In the genomic region with DNA sequence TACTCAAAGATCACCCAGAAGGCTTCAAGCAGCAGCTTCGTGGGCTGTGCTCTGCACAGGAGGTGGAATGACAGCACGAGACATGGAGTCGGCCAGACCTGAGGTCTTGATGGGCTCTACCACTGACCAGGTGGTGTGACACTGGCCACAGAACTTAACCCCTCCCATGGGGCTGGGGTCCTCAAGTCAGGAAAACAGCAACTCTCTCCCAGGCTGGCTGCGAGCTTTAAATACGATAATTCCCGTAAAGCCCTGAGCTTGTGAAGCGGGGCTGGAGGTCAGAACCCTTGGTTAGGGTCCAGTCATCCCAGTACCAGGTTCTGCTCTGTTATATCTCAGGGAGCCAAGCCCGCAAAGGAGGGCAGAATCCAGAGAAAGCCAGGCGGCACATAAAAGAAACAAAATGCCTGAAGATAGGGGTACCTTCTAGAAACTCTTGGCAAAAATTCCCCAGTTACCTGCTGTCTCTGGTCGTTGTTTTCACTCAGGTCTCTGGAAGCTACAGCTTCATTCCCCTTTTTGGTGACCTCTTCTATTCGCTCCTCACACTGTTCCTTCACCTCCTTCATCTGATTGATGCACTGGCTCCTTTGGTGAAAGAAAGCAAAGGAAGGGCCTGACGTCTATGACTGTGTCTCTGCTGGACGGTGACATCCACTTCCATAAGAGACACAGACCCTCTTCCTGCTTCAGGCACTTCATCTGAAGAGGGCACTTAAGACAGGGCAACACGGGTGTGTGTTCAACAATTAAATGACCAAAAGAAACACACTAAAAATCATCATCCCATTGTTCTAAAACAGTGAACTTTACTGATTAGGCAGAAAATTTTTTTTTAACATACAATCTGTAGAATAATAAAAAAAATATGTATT, we compare ENCODE assay signal across 30 cellular contexts.
"Had no signal": no experiment of that assay in that cellular context is flagged by ENCODE, and none has a peak within 500 bp of the region (broad histone marks: within the 10 kb centered on the region; RNA-seq: fewer than 3 reads in every experiment).

No MANE protein-coding gene starts in this region.

- H3K9me3 Mint-ChIP-seq: activated B cell treated with CpG ODN at 0.5 μM for 24 hours; stimulated activated memory B cell treated with anti-CD40 and anti-IgM and Interleukin-4, amounts not matched to agents 10 μg/mL and 1 μg/mL and 100 μg/mL, for 72 hours; stimulated activated naive CD8-positive, alpha-beta T cell treated with anti-CD3 and anti-CD28 coated beads, Interleukin-15, amount 100 ng/mL, for 72 hours; T-helper 2 cell treated with Interferon-gamma antibody and Interleukin-4, amounts not matched to agents 5 μg/mL and 100 μg/mL, for 36 hours had no signal

- H3K4me1 ChIP-seq: colonic mucosa, pancreas, psoas muscle, upper lobe of left lung had no signal

- H3K36me3 ChIP-seq: colonic mucosa, neutrophil, pancreas, upper lobe of left lung had no signal

- H3K27me3 ChIP-seq: colonic mucosa, gastroesophageal sphincter, hepatocyte, neutrophil, pancreas, sigmoid colon, upper lobe of left lung had no signal

- FAIRE-seq: pancreas had no signal

- H3K4me1 Mint-ChIP-seq: activated B cell treated with CpG ODN at 0.5 μM for 24 hours; activated CD8-positive, alpha-beta memory T cell treated with anti-CD3 and anti-CD28 coated beads, Interleukin-2, amount 10 ng/mL, durations not matched to agents 7 days and 5 days; naive thymus-derived CD4-positive, alpha-beta T cell; stimulated activated memory B cell treated with anti-CD40 and anti-IgM and Interleukin-4, amounts not matched to agents 10 μg/mL and 1 μg/mL and 100 μg/mL, for 72 hours; stimulated activated naive CD8-positive, alpha-beta T cell treated with anti-CD3 and anti-CD28 coated beads, Interleukin-15, amount 100 ng/mL, for 72 hours had no signal

- ATAC-seq: activated CD8-positive, alpha-beta memory T cell treated with anti-CD3 and anti-CD28 coated beads, Interleukin-2, amount 10 ng/mL, durations not matched to agents 7 days and 5 days; activated CD8-positive, alpha-beta T cell treated with anti-CD3 and anti-CD28 coated beads, Interleukin-2, amount 10 ng/mL, durations not matched to agents 7 days and 5 days; activated naive CD4-positive, alpha-beta T cell treated with anti-CD3 and anti-CD28 coated beads, Interleukin-2, amount 50 U/mL, for 72 hours; gastroesophageal sphincter; left cardiac atrium; left ventricle myocardium superior; naive thymus-derived CD4-positive, alpha-beta T cell; psoas muscle; stimulated activated memory B cell treated with anti-CD40 and anti-IgM and Interleukin-4, amounts not matched to agents 10 μg/mL and 1 μg/mL and 100 μg/mL, for 72 hours; stimulated activated naive CD8-positive, alpha-beta T cell treated with anti-CD3 and anti-CD28 coated beads, Interleukin-15, amount 100 ng/mL, for 72 hours had no signal

- H3K4me3 ChIP-seq: colonic mucosa, hepatocyte, pancreas, psoas muscle, smooth muscle cell, upper lobe of left lung had no signal

- H3K27ac Mint-ChIP-seq: activated B cell treated with CpG ODN at 0.5 μM for 24 hours; activated CD8-positive, alpha-beta memory T cell treated with anti-CD3 and anti-CD28 coated beads, Interleukin-2, amount 10 ng/mL, durations not matched to agents 7 days and 5 days; activated CD8-positive, alpha-beta T cell treated with anti-CD3 and anti-CD28 coated beads, Interleukin-2, amount 10 ng/mL, durations not matched to agents 7 days and 5 days; activated naive CD4-positive, alpha-beta T cell treated with anti-CD3 and anti-CD28 coated beads, Interleukin-2, amount 50 U/mL, for 72 hours; naive thymus-derived CD4-positive, alpha-beta T cell; stimulated activated memory B cell treated with anti-CD40 and anti-IgM and Interleukin-4, amounts not matched to agents 10 μg/mL and 1 μg/mL and 100 μg/mL, for 72 hours; T-helper 2 cell treated with Interferon-gamma antibody and Interleukin-4, amounts not matched to agents 5 μg/mL and 100 μg/mL, for 36 hours had no signal

- DNase-seq: activated B cell treated with CpG ODN at 0.5 μM for 24 hours; activated CD4-positive, alpha-beta T cell treated with anti-CD3 and anti-CD28 coated beads, Interleukin-2, amount 50 U/mL, for 1 hour; activated CD8-positive, alpha-beta memory T cell treated with anti-CD3 and anti-CD28 coated beads, Interleukin-2, amount 10 ng/mL, durations not matched to agents 7 days and 5 days; activated CD8-positive, alpha-beta T cell treated with anti-CD3 and anti-CD28 coated beads, Interleukin-2, amount 10 ng/mL, durations not matched to agents 7 days and 5 days; activated naive CD4-positive, alpha-beta T cell; activated T-cell treated with anti-CD3 and anti-CD28 coated beads, Interleukin-2, amount 50 U/mL, for 48 hours; colonic mucosa; effector CD8-positive, alpha-beta T cell; erythroblast; islet precursor cell; left cardiac atrium; left ventricle myocardium superior; naive thymus-derived CD4-positive, alpha-beta T cell; pancreas; psoas muscle; sigmoid colon; stimulated activated CD4-positive, alpha-beta T cell treated with anti-CD3 and anti-CD28 coated beads, Interleukin-1b, Interleukin-23, amount 100 ng/mL, for 48 hours; stimulated activated CD4-positive, alpha-beta T cell treated with anti-CD3 and anti-CD28 coated beads, Interleukin-4, amount 100 ng/mL, for 4 hours; stimulated activated CD8-positive, alpha-beta memory T cell treated with anti-CD3 and anti-CD28 coated beads, Interleukin-4, amount 100 ng/mL, for 48 hours; stimulated activated naive CD8-positive, alpha-beta T cell treated with anti-CD3 and anti-CD28 coated beads, Interleukin-15, amount 100 ng/mL, for 72 hours; substantia nigra; T-helper 1 cell; upper lobe of left lung had no signal

- H3K9me3 ChIP-seq: colonic mucosa, gastroesophageal sphincter, neutrophil, pancreas, psoas muscle, sigmoid colon, upper lobe of left lung had no signal

- H3K27me3 Mint-ChIP-seq: activated B cell treated with CpG ODN at 0.5 μM for 24 hours; stimulated activated memory B cell treated with anti-CD40 and anti-IgM and Interleukin-4, amounts not matched to agents 10 μg/mL and 1 μg/mL and 100 μg/mL, for 72 hours; stimulated activated naive CD8-positive, alpha-beta T cell treated with anti-CD3 and anti-CD28 coated beads, Interleukin-15, amount 100 ng/mL, for 72 hours had no signal

- H3K36me3 Mint-ChIP-seq: activated CD8-positive, alpha-beta memory T cell treated with anti-CD3 and anti-CD28 coated beads, Interleukin-2, amount 10 ng/mL, durations not matched to agents 7 days and 5 days; stimulated activated memory B cell treated with anti-CD40 and anti-IgM and Interleukin-4, amounts not matched to agents 10 μg/mL and 1 μg/mL and 100 μg/mL, for 72 hours had no signal

- H3K27ac ChIP-seq: colonic mucosa, gastroesophageal sphincter, hepatocyte, neutrophil, pancreas, psoas muscle, upper lobe of left lung had no signal

- H3K4me3 Mint-ChIP-seq: activated B cell treated with CpG ODN at 0.5 μM for 24 hours; activated CD8-positive, alpha-beta memory T cell treated with anti-CD3 and anti-CD28 coated beads, Interleukin-2, amount 10 ng/mL, durations not matched to agents 7 days and 5 days; activated CD8-positive, alpha-beta T cell treated with anti-CD3 and anti-CD28 coated beads, Interleukin-2, amount 10 ng/mL, durations not matched to agents 7 days and 5 days; naive thymus-derived CD4-positive, alpha-beta T cell; stimulated activated memory B cell treated with anti-CD40 and anti-IgM and Interleukin-4, amounts not matched to agents 10 μg/mL and 1 μg/mL and 100 μg/mL, for 72 hours; stimulated activated naive CD8-positive, alpha-beta T cell treated with anti-CD3 and anti-CD28 coated beads, Interleukin-15, amount 100 ng/mL, for 72 hours; T-helper 2 cell treated with Interferon-gamma antibody and Interleukin-4, amounts not matched to agents 5 μg/mL and 100 μg/mL, for 36 hours had no signal
